In genomic region chr10:56348101-56348500, GRCh38 we compare ENCODE assay signal across 8 cellular contexts.
"Had no signal": no experiment of that assay in that cellular context is flagged by ENCODE, and none has a peak within 500 bp of the region (broad histone marks: within the 10 kb centered on the region; RNA-seq: fewer than 3 reads in every experiment).

No MANE protein-coding gene starts in this region.

- H3K9ac ChIP-seq: GM23248 had no signal

- H3K27ac ChIP-seq: GM23248 had no signal

- ATAC-seq: GM23338, HCT116 had no signal

- H2AFZ ChIP-seq: GM23248, GM23338 had no signal

- H3K4me3 ChIP-seq: GM23248, GM23338 had no signal

- DNase-seq: GM23248, GOT3, H7, H9, HCEC 1CT, HFFc6 had no signal

- H3K4me2 ChIP-seq: GM23338 had no signal
